8 cellular contexts compared by ENCODE assay signal in genomic region chr16:85334718-85335583, GRCh38.
DNase-seq lines count a peak whose midpoint lies in the region; ATAC-seq lines count a peak whose summit lies in the region.

No MANE protein-coding gene starts in this region.

- no peak overlapping the region for H3K27ac Mint-ChIP-seq in T-helper 1 cell treated with Interleukin-12 subunit alpha and Interleukin-12 subunit beta and Interleukin-4 antibody, amounts not matched to agents 30 μg/mL and 1 μg/mL, for 36 hours

- H3K4me1 Mint-ChIP-seq in T-helper 1 cell treated with Interleukin-12 subunit alpha and Interleukin-12 subunit beta and Interleukin-4 antibody, amounts not matched to agents 30 μg/mL and 1 μg/mL, for 36 hours (ENCODE audit: low read depth): peaks cover 11% of the 10 kb centered on the region

- DNase-seq in T-helper 1 cell (no peak), iPS-NIHi11 (ENCODE audit: low spot score) (peak; percentile 66), C1 segment of cervical spinal cord (lab: John Stamatoyannopoulos, UW) (no peak)
- DNase-seq in activated CD4-positive, alpha-beta T cell treated with anti-CD3 and anti-CD28 coated beads, Interleukin-2, amount 50 U/mL, for 48 hours: peak; percentile 22 to 27
- DNase-seq in stimulated activated CD4-positive, alpha-beta T cell treated with anti-CD3 and anti-CD28 coated beads, Interleukin-4, amount 100 ng/mL, for 1 hour: peak; percentile 23

- ATAC-seq in GM21576 (IDR thresholded peaks at IDR 0.05; ENCODE audit: unreplicated experiment): no peak
- ATAC-seq in HG03457 (IDR thresholded peaks at IDR 0.05; ENCODE audit: unreplicated experiment): no peak

- peaks cover 12% of the 10 kb centered on the region for H3K27me3 Mint-ChIP-seq in T-helper 1 cell treated with Interleukin-12 subunit alpha and Interleukin-12 subunit beta and Interleukin-4 antibody, amounts not matched to agents 30 μg/mL and 1 μg/mL, for 36 hours (ENCODE audit: low read depth)

- H3K9me3 Mint-ChIP-seq in T-helper 1 cell treated with Interleukin-12 subunit alpha and Interleukin-12 subunit beta and Interleukin-4 antibody, amounts not matched to agents 30 μg/mL and 1 μg/mL, for 36 hours: no peaks in the 10 kb centered on the region

- no peaks in the 10 kb centered on the region for H3K36me3 Mint-ChIP-seq in T-helper 1 cell treated with Interleukin-12 subunit alpha and Interleukin-12 subunit beta and Interleukin-4 antibody, amounts not matched to agents 30 μg/mL and 1 μg/mL, for 36 hours (ENCODE audit: low read depth)

- peak overlapping the region; percentile 38 for H3K4me3 Mint-ChIP-seq in T-helper 1 cell treated with Interleukin-12 subunit alpha and Interleukin-12 subunit beta and Interleukin-4 antibody, amounts not matched to agents 30 μg/mL and 1 μg/mL, for 36 hours

Comparison
In these comparisons a context has a peak if more than half of its experiments do, and no peak if none do; other contexts are left out.
1. DNase-seq: peak in activated CD4-positive, alpha-beta T cell treated with anti-CD3 and anti-CD28 coated beads, Interleukin-2, amount 50 U/mL, for 48 hours (2 of 2), iPS-NIHi11 (single experiment) and stimulated activated CD4-positive, alpha-beta T cell treated with anti-CD3 and anti-CD28 coated beads, Interleukin-4, amount 100 ng/mL, for 1 hour (single experiment); none in T-helper 1 cell (0 of 5) and C1 segment of cervical spinal cord (0 of 14).